8 cellular contexts compared by ENCODE assay signal in genomic region chr2:46943881-46944798, GRCh38. TPM values are rescaled to one million over a fixed set of nuclear protein-coding genes. Genes with fewer than 3 reads are reported as not detected.
DNase-seq lines count a peak whose midpoint lies in the region; ATAC-seq, FAIRE-seq and TF ChIP-seq lines count a peak whose summit lies in the region.

No MANE protein-coding gene starts in this region.

- H3K27me3 ChIP-seq in BLaER1 treated with 17β-estradiol and CSF1 and Interleukin-3, amounts not matched to agents 10 nM and 100 nM: no peaks in the 10 kb centered on the region
- H3K27me3 ChIP-seq in breast epithelium (no peaks in the 10 kb centered on the region), HAP-1 (ENCODE audit: low read depth) (no peaks in the 10 kb centered on the region)

- H3K36me3 Mint-ChIP-seq in stimulated activated effector memory CD8-positive, alpha-beta T cell treated with anti-CD3 and anti-CD28 coated beads, Interleukin-12 subunit alpha, Interleukin-12 subunit beta, amount 100 ng/mL, for 72 hours: peaks cover 64% of the 10 kb centered on the region

- peak; percentile 57 for DNase-seq in T follicular helper cell (ENCODE audit: low read depth)
- DNase-seq in breast epithelium (ENCODE audit: low spot score in 2 of 2): no peak
- peak; percentile 39 to 81 for DNase-seq in stimulated activated effector memory CD8-positive, alpha-beta T cell treated with anti-CD3 and anti-CD28 coated beads, Interleukin-12 subunit alpha, Interleukin-12 subunit beta, amount 100 ng/mL, for 72 hours (ENCODE audit: low spot score in 2 of 2)
- no peak for DNase-seq in HAP-1 (ENCODE audit: low spot score in 2 of 2)
- no peak for DNase-seq in urothelium cell line (ENCODE audit: low spot score)
- no peak for DNase-seq in NCI-H2171 treated with DMSO at 0.1 percent for 48 hours (lab: John Stamatoyannopoulos, UW)

- H4K20me1 ChIP-seq in BLaER1 treated with 17β-estradiol and CSF1 and Interleukin-3, amounts not matched to agents 10 nM and 100 nM: peaks cover 0 to 61% (median 18%) of the 10 kb centered on the region in 11 experiments; a peak in 10 of 22 replicates

- H3K4me1 ChIP-seq in BLaER1 treated with 17β-estradiol and CSF1 and Interleukin-3, amounts not matched to agents 10 nM and 100 nM: peaks cover 76 to 81% (median 78%) of the 10 kb centered on the region in 10 experiments
- H3K4me1 ChIP-seq in breast epithelium (peaks cover 0 to 8% of the 10 kb centered on the region in 2 donors), HAP-1 (peaks cover 5% of the 10 kb centered on the region; the same call in 1 of the 2 replicates)

- no peaks in the 10 kb centered on the region for H3K9me3 ChIP-seq in BLaER1 treated with 17β-estradiol and CSF1 and Interleukin-3, amounts not matched to agents 10 nM and 100 nM (replicated peaks in 1 of 11)
- H3K9me3 ChIP-seq in breast epithelium: no peaks in the 10 kb centered on the region
- H3K9me3 ChIP-seq in HAP-1: no peaks in the 10 kb centered on the region

- H3K4me3 ChIP-seq in BLaER1 treated with 17β-estradiol and CSF1 and Interleukin-3, amounts not matched to agents 10 nM and 100 nM: peak overlapping the region; percentile 78 to 98 (median 94)
- H3K4me3 ChIP-seq in breast epithelium: no peak overlapping the region
- H3K4me3 ChIP-seq in HAP-1: no peak overlapping the region

- peak overlapping the region; percentile 98 for H3K4me3 Mint-ChIP-seq in stimulated activated effector memory CD8-positive, alpha-beta T cell treated with anti-CD3 and anti-CD28 coated beads, Interleukin-12 subunit alpha, Interleukin-12 subunit beta, amount 100 ng/mL, for 72 hours

- H3K9ac ChIP-seq in BLaER1 treated with 17β-estradiol and CSF1 and Interleukin-3, amounts not matched to agents 10 nM and 100 nM: peak overlapping the region; percentile 87 to 92 (median 90); a peak in 21 of 22 replicates

- peak overlapping the region; percentile 85 to 99 (median 95) for H3K4me2 ChIP-seq in BLaER1 treated with 17β-estradiol and CSF1 and Interleukin-3, amounts not matched to agents 10 nM and 100 nM

- intact Hi-C loops in breast epithelium (cut with DNase I; ENCODE audit: low total_unique reads): no loop called here

- ATAC-seq in GM21786 (IDR thresholded peaks at IDR 0.05; ENCODE audit: unreplicated experiment): peak; percentile 45
- peak; percentile 79 for ATAC-seq in stimulated activated effector memory CD8-positive, alpha-beta T cell treated with anti-CD3 and anti-CD28 coated beads, Interleukin-12 subunit alpha, Interleukin-12 subunit beta, amount 100 ng/mL, for 72 hours

- TF ChIP-seq CTCF in breast epithelium (IDR thresholded peaks at IDR 0.05): no peak

- H3K27ac Mint-ChIP-seq in stimulated activated effector memory CD8-positive, alpha-beta T cell treated with anti-CD3 and anti-CD28 coated beads, Interleukin-12 subunit alpha, Interleukin-12 subunit beta, amount 100 ng/mL, for 72 hours: peak overlapping the region; percentile 98

- H3K36me3 ChIP-seq in BLaER1 treated with 17β-estradiol and CSF1 and Interleukin-3, amounts not matched to agents 10 nM and 100 nM: peaks cover 0 to 39% (median 12%) of the 10 kb centered on the region in 11 experiments; a peak in 14 of 22 replicates
- H3K36me3 ChIP-seq in breast epithelium (no peaks in the 10 kb centered on the region), HAP-1 (replicated peaks) (no peaks in the 10 kb centered on the region)

- no peaks in the 10 kb centered on the region for H3K9me3 Mint-ChIP-seq in stimulated activated effector memory CD8-positive, alpha-beta T cell treated with anti-CD3 and anti-CD28 coated beads, Interleukin-12 subunit alpha, Interleukin-12 subunit beta, amount 100 ng/mL, for 72 hours

- in situ Hi-C loops in HAP-1 (cut with MboI; ENCODE audit: low sequenced_read_pairs): no loop called here

- peak overlapping the region in 9 of 11 experiments; percentile 85 to 94 (median 90); a peak in 18 of 22 replicates for H3K27ac ChIP-seq in BLaER1 treated with 17β-estradiol and CSF1 and Interleukin-3, amounts not matched to agents 10 nM and 100 nM
- peak overlapping the region; percentile 23 to 98 for H3K27ac ChIP-seq in breast epithelium

- TF ChIP-seq POLR2A in breast epithelium (IDR thresholded peaks at IDR 0.05): no peak

- peaks cover 52% of the 10 kb centered on the region for H3K4me1 Mint-ChIP-seq in stimulated activated effector memory CD8-positive, alpha-beta T cell treated with anti-CD3 and anti-CD28 coated beads, Interleukin-12 subunit alpha, Interleukin-12 subunit beta, amount 100 ng/mL, for 72 hours

- no peak for FAIRE-seq in urothelium cell line (lab: Jason Lieb, UNC)

RNA-seq across cellular contexts. Expression of gene TTC7A, which starts 3.1 kb away (rescaled TPM):
- total RNA-seq in breast epithelium: 10 to 100 TPM; 26.9 to 32.8 (median 31.0) TPM

RNA-seq across cellular contexts. Expression of gene MCFD2, which starts 28.5 kb away (rescaled TPM):
- total RNA-seq in breast epithelium: 10 to 100 TPM; 83.0 to 94.8 (median 89.8) TPM

Comparison
In these comparisons a context has a peak if more than half of its experiments do, and no peak if none do; other contexts are left out.
1. H3K4me3 ChIP-seq: peak in BLaER1 treated with 17β-estradiol and CSF1 and Interleukin-3, amounts not matched to agents 10 nM and 100 nM (10 of 10); none in breast epithelium (0 of 3) and HAP-1 (single experiment).
2. DNase-seq: peak in T follicular helper cell (single experiment) and stimulated activated effector memory CD8-positive, alpha-beta T cell treated with anti-CD3 and anti-CD28 coated beads, Interleukin-12 subunit alpha, Interleukin-12 subunit beta, amount 100 ng/mL, for 72 hours (2 of 2); none in breast epithelium (0 of 2), HAP-1 (0 of 2), urothelium cell line (single experiment) and NCI-H2171 treated with DMSO at 0.1 percent for 48 hours (single experiment).